26 cellular contexts compared by ENCODE assay signal in the genomic region with DNA sequence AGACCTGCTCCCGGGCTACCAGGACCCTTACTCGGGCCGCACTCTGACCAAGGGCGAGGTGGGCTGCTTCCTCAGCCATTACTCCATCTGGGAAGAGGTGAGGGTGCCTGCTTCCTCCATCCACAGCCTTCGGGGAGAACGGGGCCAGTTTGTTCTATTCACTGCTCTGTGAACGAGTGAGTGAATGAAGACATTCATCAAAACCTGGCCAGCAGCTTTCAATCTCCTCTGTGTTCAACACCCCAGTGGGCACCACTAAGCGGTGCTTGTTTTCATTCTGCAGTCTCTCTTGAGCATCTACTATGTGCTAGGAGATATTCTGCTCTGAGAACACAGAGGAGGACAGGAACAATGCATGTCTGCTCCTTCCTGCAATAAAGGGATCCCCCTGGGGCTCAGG.
"Had no signal": no experiment of that assay in that cellular context is flagged by ENCODE, and none has a peak within 500 bp of the region (broad histone marks: within the 10 kb centered on the region; RNA-seq: fewer than 3 reads in every experiment).

No MANE protein-coding gene starts in this region.

- H3K27ac ChIP-seq: brain microvascular endothelial cell, KMS-11 had no signal

- H3K27me3 ChIP-seq: brain microvascular endothelial cell had no signal

- DNase-seq: activated CD4-positive, alpha-beta memory T cell treated with anti-CD3 and anti-CD28 coated beads for 36 hours; activated CD4-positive, alpha-beta T cell treated with anti-CD3 and anti-CD28 coated beads for 1 hour; activated CD4-positive, alpha-beta T cell treated with anti-CD3 and anti-CD28 coated beads, Interleukin-2, amount 10 ng/mL, durations not matched to agents 24 days and 14 days; activated CD8-positive, alpha-beta memory T cell treated with anti-CD3 and anti-CD28 coated beads for 24 hours; activated gamma-delta T cell; activated naive CD4-positive, alpha-beta T cell treated with anti-CD3 and anti-CD28 coated beads for 36 hours; activated T-cell treated with anti-CD3 and anti-CD28 coated beads, Interleukin-2, amount 50 U/mL, for 4 hours; brain microvascular endothelial cell; NCI-H1092; NCI-H1417; NCI-H1694; NCI-H2029; NCI-H2107; NCI-H345; NCI-H510A; NCI-H526 treated with DMSO at 0.1 percent for 48 hours; NCI-H82; OCI-M1; RPMI8226; SK-N-SH; T-helper 1 cell had no signal

- H3K27ac Mint-ChIP-seq: activated CD4-positive, alpha-beta memory T cell treated with anti-CD3 and anti-CD28 coated beads for 36 hours; activated CD4-positive, alpha-beta T cell treated with anti-CD3 and anti-CD28 coated beads, Interleukin-2, amount 10 ng/mL, durations not matched to agents 24 days and 14 days; activated naive CD4-positive, alpha-beta T cell treated with anti-CD3 and anti-CD28 coated beads for 36 hours; activated naive CD8-positive, alpha-beta T cell; activated T-helper 17 cell treated with anti-CD3 and anti-CD28 coated beads, Interleukin-2, amount 50 U/mL, for 72 hours had no signal

- H3K9me3 Mint-ChIP-seq: activated CD4-positive, alpha-beta memory T cell treated with anti-CD3 and anti-CD28 coated beads for 36 hours; activated CD4-positive, alpha-beta T cell treated with anti-CD3 and anti-CD28 coated beads, Interleukin-2, amount 10 ng/mL, durations not matched to agents 24 days and 14 days; activated naive CD4-positive, alpha-beta T cell treated with anti-CD3 and anti-CD28 coated beads for 36 hours; activated T-cell treated with anti-CD3 and anti-CD28 coated beads, Interleukin-2, amount 50 U/mL, for 4 hours; activated T-helper 17 cell treated with anti-CD3 and anti-CD28 coated beads, Interleukin-2, amount 50 U/mL, for 72 hours had no signal

- ATAC-seq: activated T-cell treated with anti-CD3 and anti-CD28 coated beads, Interleukin-2, amount 50 U/mL, for 4 hours; activated T-helper 17 cell treated with anti-CD3 and anti-CD28 coated beads, Interleukin-2, amount 50 U/mL, for 72 hours; Panc1; Right ventricle myocardium inferior had no signal

- H3K9ac ChIP-seq: KMS-11, SK-N-SH had no signal

- H3K36me3 Mint-ChIP-seq: activated CD4-positive, alpha-beta memory T cell treated with anti-CD3 and anti-CD28 coated beads for 36 hours; activated naive CD8-positive, alpha-beta T cell had no signal

- H3K4me3 Mint-ChIP-seq: activated CD4-positive, alpha-beta memory T cell treated with anti-CD3 and anti-CD28 coated beads for 36 hours; activated CD4-positive, alpha-beta T cell treated with anti-CD3 and anti-CD28 coated beads, Interleukin-2, amount 10 ng/mL, durations not matched to agents 24 days and 14 days; activated naive CD4-positive, alpha-beta T cell treated with anti-CD3 and anti-CD28 coated beads for 36 hours; activated naive CD8-positive, alpha-beta T cell; activated T-cell treated with anti-CD3 and anti-CD28 coated beads, Interleukin-2, amount 50 U/mL, for 4 hours; activated T-helper 17 cell treated with anti-CD3 and anti-CD28 coated beads, Interleukin-2, amount 50 U/mL, for 72 hours had no signal

- H3K4me2 ChIP-seq: KMS-11, SK-N-SH had no signal

- H3K27me3 Mint-ChIP-seq: activated CD4-positive, alpha-beta memory T cell treated with anti-CD3 and anti-CD28 coated beads for 36 hours; activated CD4-positive, alpha-beta T cell treated with anti-CD3 and anti-CD28 coated beads, Interleukin-2, amount 10 ng/mL, durations not matched to agents 24 days and 14 days; activated naive CD8-positive, alpha-beta T cell; activated T-helper 17 cell treated with anti-CD3 and anti-CD28 coated beads, Interleukin-2, amount 50 U/mL, for 72 hours had no signal

- H3K4me1 Mint-ChIP-seq: activated CD4-positive, alpha-beta T cell treated with anti-CD3 and anti-CD28 coated beads, Interleukin-2, amount 10 ng/mL, durations not matched to agents 24 days and 14 days; activated T-helper 17 cell treated with anti-CD3 and anti-CD28 coated beads, Interleukin-2, amount 50 U/mL, for 72 hours had no signal

- H3K9me3 ChIP-seq: SK-N-SH had no signal
